Comparison of ENCODE assay signal across 1 cellular context in the genomic region with DNA sequence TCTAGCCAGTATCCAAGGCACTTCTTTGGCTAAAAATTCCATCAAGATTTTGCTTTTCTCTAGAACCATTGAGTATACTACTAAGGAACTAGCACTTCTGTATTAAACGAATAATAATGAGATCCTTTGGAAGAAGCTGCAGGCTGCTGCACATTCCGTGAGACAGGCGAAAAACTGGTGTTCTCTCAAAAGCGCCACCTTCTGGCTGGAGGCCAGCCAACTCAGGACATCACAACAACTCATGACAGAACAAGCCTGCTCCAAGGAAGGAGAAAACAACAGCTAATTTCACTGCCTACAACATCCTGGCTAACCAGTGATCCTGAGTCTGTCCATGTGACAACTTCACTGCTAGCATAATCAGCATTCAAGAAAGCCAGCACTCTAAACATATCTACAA.
TF ChIP-seq lines count a peak whose summit lies in the region.

No MANE protein-coding gene starts in this region.

TF ChIP-seq in GM23338, 12 proteins besides CTCF, POLR2A, EP300 and RAD21 (continued from another document):
- TF ChIP-seq, protein P1, sequence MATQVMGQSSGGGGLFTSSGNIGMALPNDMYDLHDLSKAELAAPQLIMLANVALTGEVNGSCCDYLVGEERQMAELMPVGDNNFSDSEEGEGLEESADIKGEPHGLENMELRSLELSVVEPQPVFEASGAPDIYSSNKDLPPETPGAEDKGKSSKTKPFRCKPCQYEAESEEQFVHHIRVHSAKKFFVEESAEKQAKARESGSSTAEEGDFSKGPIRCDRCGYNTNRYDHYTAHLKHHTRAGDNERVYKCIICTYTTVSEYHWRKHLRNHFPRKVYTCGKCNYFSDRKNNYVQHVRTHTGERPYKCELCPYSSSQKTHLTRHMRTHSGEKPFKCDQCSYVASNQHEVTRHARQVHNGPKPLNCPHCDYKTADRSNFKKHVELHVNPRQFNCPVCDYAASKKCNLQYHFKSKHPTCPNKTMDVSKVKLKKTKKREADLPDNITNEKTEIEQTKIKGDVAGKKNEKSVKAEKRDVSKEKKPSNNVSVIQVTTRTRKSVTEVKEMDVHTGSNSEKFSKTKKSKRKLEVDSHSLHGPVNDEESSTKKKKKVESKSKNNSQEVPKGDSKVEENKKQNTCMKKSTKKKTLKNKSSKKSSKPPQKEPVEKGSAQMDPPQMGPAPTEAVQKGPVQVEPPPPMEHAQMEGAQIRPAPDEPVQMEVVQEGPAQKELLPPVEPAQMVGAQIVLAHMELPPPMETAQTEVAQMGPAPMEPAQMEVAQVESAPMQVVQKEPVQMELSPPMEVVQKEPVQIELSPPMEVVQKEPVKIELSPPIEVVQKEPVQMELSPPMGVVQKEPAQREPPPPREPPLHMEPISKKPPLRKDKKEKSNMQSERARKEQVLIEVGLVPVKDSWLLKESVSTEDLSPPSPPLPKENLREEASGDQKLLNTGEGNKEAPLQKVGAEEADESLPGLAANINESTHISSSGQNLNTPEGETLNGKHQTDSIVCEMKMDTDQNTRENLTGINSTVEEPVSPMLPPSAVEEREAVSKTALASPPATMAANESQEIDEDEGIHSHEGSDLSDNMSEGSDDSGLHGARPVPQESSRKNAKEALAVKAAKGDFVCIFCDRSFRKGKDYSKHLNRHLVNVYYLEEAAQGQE (IDR thresholded peaks at IDR 0.05; ENCODE audit: unreplicated experiment) = no peak
- TF ChIP-seq, protein P2, sequence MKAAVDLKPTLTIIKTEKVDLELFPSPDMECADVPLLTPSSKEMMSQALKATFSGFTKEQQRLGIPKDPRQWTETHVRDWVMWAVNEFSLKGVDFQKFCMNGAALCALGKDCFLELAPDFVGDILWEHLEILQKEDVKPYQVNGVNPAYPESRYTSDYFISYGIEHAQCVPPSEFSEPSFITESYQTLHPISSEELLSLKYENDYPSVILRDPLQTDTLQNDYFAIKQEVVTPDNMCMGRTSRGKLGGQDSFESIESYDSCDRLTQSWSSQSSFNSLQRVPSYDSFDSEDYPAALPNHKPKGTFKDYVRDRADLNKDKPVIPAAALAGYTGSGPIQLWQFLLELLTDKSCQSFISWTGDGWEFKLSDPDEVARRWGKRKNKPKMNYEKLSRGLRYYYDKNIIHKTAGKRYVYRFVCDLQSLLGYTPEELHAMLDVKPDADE (IDR thresholded peaks at IDR 0.05) = no peak
- TF ChIP-seq JUNB (IDR thresholded peaks at IDR 0.05; ENCODE audit: unreplicated experiment) (no peak), EZH2 (IDR thresholded peaks at IDR 0.05; ENCODE audit: low read depth, unreplicated experiment) (no peak), ZNF114 (CRISPR knock-in tag; IDR thresholded peaks at IDR 0.05) (no peak), CREB1 (CRISPR knock-in tag; IDR thresholded peaks at IDR 0.05; ENCODE audit: low read depth) (no peak), ZNF331 (CRISPR knock-in tag; IDR thresholded peaks at IDR 0.05; ENCODE audit: low read depth) (no peak), NANOG (IDR thresholded peaks at IDR 0.05; ENCODE audit: borderline replicate concordance) (no peak)
TF ChIP-seq in GM23338: peak in this region for 0.
